In genomic region chr17:39461113-39461910, GRCh38 we compare ENCODE assay signal across 1 cellular context.
TF ChIP-seq lines count a peak whose summit lies in the region.

TSS of gene CDK12 (plus strand) at chr17:39461486. CDS start at chr17:39462072, 586 bp downstream.

TF ChIP-seq in K562, 482 proteins besides CTCF, POLR2A, EP300 and RAD21 (continued from another document and continues in another):
- peak in 1 of 2 experiments; percentile 99; a peak in 1 of 4 replicates for TF ChIP-seq ZNF318 (IDR thresholded peaks at IDR 0.05; ENCODE audit: borderline replicate concordance in 1 of 2, low read depth in 1 of 2)
- TF ChIP-seq MLX (CRISPR knock-in tag; conservative IDR thresholded peaks at IDR 0.05), result peak in 1 of 2 experiments; percentile 65; a peak in 1 of 4 replicates
- TF ChIP-seq DDX20 (tag; IDR thresholded peaks at IDR 0.05; ENCODE audit: low read depth), result no peak
- no peak for TF ChIP-seq JUN (IDR thresholded peaks at IDR 0.05; ENCODE audit: borderline replicate concordance, low read depth, low read length)
- TF ChIP-seq JUN (CRISPR knock-in tag; IDR thresholded peaks at IDR 0.05; ENCODE audit: borderline replicate concordance), result no peak
- TF ChIP-seq SMAD4 (CRISPR knock-in tag; conservative IDR thresholded peaks at IDR 0.05), result peak; percentile 32; the same call in 1 of the 2 replicates
- no peak for TF ChIP-seq GTF2B (IDR thresholded peaks at IDR 0.05; ENCODE audit: extremely low read depth, insufficient read length)
- TF ChIP-seq AFF4 (CRISPR knock-in tag; IDR thresholded peaks at IDR 0.05), result peak; percentile 70; the same call in 1 of the 2 replicates
- peak in 1 of 2 experiments; percentile 76; a peak in 2 of 4 replicates for TF ChIP-seq NONO (IDR thresholded peaks at IDR 0.05; ENCODE audit: low read depth in 2 of 2, low read length in 1 of 2)
- no peak for TF ChIP-seq RBM14 (IDR thresholded peaks at IDR 0.05; ENCODE audit: borderline replicate concordance, insufficient read depth, low read depth, low read length)
- TF ChIP-seq GATAD2A (IDR thresholded peaks at IDR 0.05), result no peak
- TF ChIP-seq PTTG1 (tag; IDR thresholded peaks at IDR 0.05; ENCODE audit: low read depth), result no peak
- peak; percentile 93 for TF ChIP-seq ZFX (CRISPR knock-in tag; IDR thresholded peaks at IDR 0.05)
- TF ChIP-seq ZSCAN32 (CRISPR knock-in tag; IDR thresholded peaks at IDR 0.05), result peak; percentile 36; the same call in 1 of the 2 replicates
- TF ChIP-seq KAT2B (IDR thresholded peaks at IDR 0.05; ENCODE audit: low read depth, low read length), result no peak
- no peak for TF ChIP-seq MTF1 (CRISPR knock-in tag; IDR thresholded peaks at IDR 0.05; ENCODE audit: borderline replicate concordance)
- peak; percentile 35; the same call in 1 of the 2 replicates for TF ChIP-seq CHAMP1 (IDR thresholded peaks at IDR 0.05)
- no peak for TF ChIP-seq USF1 (CRISPR knock-in tag; IDR thresholded peaks at IDR 0.05)
- TF ChIP-seq ARID1B (IDR thresholded peaks at IDR 0.05), result peak; percentile 37; the same call in 1 of the 2 replicates
- peak; percentile 99 for TF ChIP-seq NEUROD1 (IDR thresholded peaks at IDR 0.05; ENCODE audit: borderline replicate concordance, low read depth, low read length, partially characterized antibody)
- no peak for TF ChIP-seq MCM3 (IDR thresholded peaks at IDR 0.05)
- TF ChIP-seq TBP (optimal IDR thresholded peaks at IDR 0.05; ENCODE audit: low read depth, low read length), result peak; percentile 93
- TF ChIP-seq GABPB1 (CRISPR knock-in tag; IDR thresholded peaks at IDR 0.05), result peak; percentile 56; the same call in 1 of the 2 replicates
- peak in 1 of 2 experiments; percentile 95; a peak in 2 of 4 replicates for TF ChIP-seq HDAC1 (IDR thresholded peaks at IDR 0.05)
- TF ChIP-seq ZNF592 (IDR thresholded peaks at IDR 0.05), result no peak; the same call in 1 of the 2 replicates
- peak; percentile 74; the same call in 1 of the 2 replicates for TF ChIP-seq ZBTB9 (CRISPR knock-in tag; IDR thresholded peaks at IDR 0.05)
- TF ChIP-seq FOS (IDR thresholded peaks at IDR 0.05; ENCODE audit: extremely low read depth, insufficient read length), result no peak
- TF ChIP-seq MYBL2 (IDR thresholded peaks at IDR 0.05; ENCODE audit: low read depth), result no peak
- no peak for TF ChIP-seq MYBL2 (CRISPR knock-in tag; IDR thresholded peaks at IDR 0.05; ENCODE audit: borderline replicate concordance)
- TF ChIP-seq TRIM24 (IDR thresholded peaks at IDR 0.05), result peak; percentile 5 to 21; a peak in 1 of 4 replicates
- TF ChIP-seq C11orf30 (IDR thresholded peaks at IDR 0.05; ENCODE audit: low read depth), result peak; percentile 58
- peak; percentile 57; the same call in 1 of the 2 replicates for TF ChIP-seq CREB1 (IDR thresholded peaks at IDR 0.05)
- no peak; the same call in none of the 2 replicates for TF ChIP-seq CREB1 (CRISPR knock-in tag; IDR thresholded peaks at IDR 0.05)
- peak; percentile 76 to 89 for TF ChIP-seq MAZ (CRISPR knock-in tag; conservative IDR thresholded peaks at IDR 0.05 in 1 of 2, IDR thresholded peaks at IDR 0.05 in 1 of 2)
- no peak for TF ChIP-seq TCF3 (CRISPR knock-in tag; IDR thresholded peaks at IDR 0.05)
- peak; percentile 17 for TF ChIP-seq SP2 (IDR thresholded peaks at IDR 0.05; ENCODE audit: extremely low read depth, low read depth, low read length, poor library complexity, severe bottlenecking)
